In the genomic region with DNA sequence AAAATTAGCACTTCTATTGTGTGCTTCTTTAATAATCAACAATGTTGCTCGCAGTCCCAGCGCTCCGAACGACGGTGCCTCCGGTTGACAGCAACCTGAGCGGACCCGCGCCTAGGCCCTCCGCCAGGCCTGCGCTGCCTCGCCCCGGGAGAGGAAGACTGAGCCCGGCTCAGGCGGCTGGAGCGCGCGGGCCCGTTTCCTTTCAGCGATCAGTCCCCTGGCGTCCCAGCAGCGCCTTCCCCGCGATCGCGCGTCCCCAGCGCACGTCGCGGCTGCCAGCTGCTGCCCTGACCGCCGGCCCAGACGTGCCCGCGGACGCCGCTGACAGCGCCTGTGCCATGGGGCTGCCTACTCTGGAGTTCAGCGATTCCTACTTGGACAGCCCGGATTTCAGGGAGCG, we compare ENCODE assay signal across 11 cellular contexts. TPM values are rescaled to one million over a fixed set of nuclear protein-coding genes. Genes with fewer than 3 reads are reported as not detected.
A peak's percentile ranks its signal among the peaks of the same experiment; 100 is the strongest.
DNase-seq lines count a peak whose midpoint lies in the region; ATAC-seq and TF ChIP-seq lines count a peak whose summit lies in the region.
"Not testable (repeated sequence)": the region's sequence is repeated elsewhere in the genome, so short reads cannot be mapped to it uniquely, and the experiment has no call there.
"Had no signal": no experiment of that assay in that cellular context is flagged by ENCODE, and none has a peak within 500 bp of the region (broad histone marks: within the 10 kb centered on the region; RNA-seq: fewer than 3 reads in every experiment).

No MANE protein-coding gene starts in this region.

- H3K27ac Mint-ChIP-seq in activated naive CD8-positive, alpha-beta T cell treated with anti-CD3 and anti-CD28 coated beads for 36 hours; nephron progenitor cell: not testable (repeated sequence)

- ATAC-seq in foreskin keratinocyte (peak; percentile 58), left ventricle myocardium superior (peak; percentile 64)

- not testable (repeated sequence) for H3K4me1 Mint-ChIP-seq in activated naive CD8-positive, alpha-beta T cell treated with anti-CD3 and anti-CD28 coated beads for 36 hours; nephron progenitor cell

- not testable (repeated sequence) for H3K9me3 ChIP-seq in HUES6 (ENCODE audit: control insufficient read depth, insufficient read depth, low read depth, low read length); spleen

- peaks cover 50% of the 10 kb centered on the region for H3K27me3 Mint-ChIP-seq in activated naive CD8-positive, alpha-beta T cell treated with anti-CD3 and anti-CD28 coated beads for 36 hours
- peaks cover 92% of the 10 kb centered on the region for H3K27me3 Mint-ChIP-seq in nephron progenitor cell (ENCODE audit: low read depth, poor library complexity)

- H3K36me3 ChIP-seq in HUES6 (ENCODE audit: control insufficient read depth, insufficient read depth, low read length); spleen: not testable (repeated sequence)

- H3K27ac ChIP-seq in HUES6 (ENCODE audit: low read depth, low read length); foreskin keratinocyte; spleen: not testable (repeated sequence)

- DNase-seq in Ammon's horn (ENCODE audit: low spot score) (peak; percentile 21), NCI-H748 (lab: John Stamatoyannopoulos, UW; ENCODE audit: unreplicated experiment) (peak; percentile 14), left ventricle myocardium superior (peak; percentile 40), nephron progenitor cell (peak; percentile 59), spleen (peak; percentile 74)
- DNase-seq in activated naive CD8-positive, alpha-beta T cell treated with anti-CD3 and anti-CD28 coated beads for 36 hours, result peak; percentile 14
- DNase-seq in foreskin keratinocyte, result not testable (repeated sequence)

- not testable (repeated sequence) for H3K36me3 Mint-ChIP-seq in activated naive CD8-positive, alpha-beta T cell treated with anti-CD3 and anti-CD28 coated beads for 36 hours; nephron progenitor cell (ENCODE audit: low read depth)

- H3K4me3 Mint-ChIP-seq in activated naive CD8-positive, alpha-beta T cell treated with anti-CD3 and anti-CD28 coated beads for 36 hours; nephron progenitor cell: not testable (repeated sequence)

- not testable (repeated sequence) for TF ChIP-seq POLR2A in spleen (IDR thresholded peaks at IDR 0.05)

- H3K4me3 ChIP-seq in HUES6 (ENCODE audit: low read depth, low read length), result peak overlapping the region; percentile 42
- not testable (repeated sequence) for H3K4me3 ChIP-seq in spleen

- H3K27me3 ChIP-seq in HUES6 (ENCODE audit: control insufficient read depth, insufficient read depth, low read length) (peaks cover 32% of the 10 kb centered on the region), foreskin keratinocyte (peaks cover 31% of the 10 kb centered on the region), spleen (replicated peaks in 1 of 7) (peaks cover 0 to 39% (median 0%) of the 10 kb centered on the region in 7 donors)

- H3K9me3 Mint-ChIP-seq in activated naive CD8-positive, alpha-beta T cell treated with anti-CD3 and anti-CD28 coated beads for 36 hours; nephron progenitor cell: not testable (repeated sequence)

- WGBS in spleen, 5 donors, result 10 to 17% (median 11%) methylated on average over 31 to 40 of the region's 42 CpGs

- not testable (repeated sequence) for TF ChIP-seq CTCF in foreskin keratinocyte (conservative IDR thresholded peaks at IDR 0.05); nephron progenitor cell (IDR thresholded peaks at IDR 0.05); spleen (IDR thresholded peaks at IDR 0.05 in 8 of 11, conservative IDR thresholded peaks at IDR 0.05 in 3 of 11)

- intact Hi-C loops in left ventricle myocardium superior (cut with micrococcal nuclease); spleen (cut with DNase I; ENCODE audit: low total_unique reads): not testable (repeated sequence)

- not testable (repeated sequence) for H3K4me1 ChIP-seq in HUES6 (ENCODE audit: control insufficient read depth, insufficient read depth, low read length); foreskin keratinocyte; spleen

- H3K9ac ChIP-seq in HUES6 (ENCODE audit: low read length), result not testable (repeated sequence)

RNA-seq across cellular contexts. Expression of gene RAB6C, which starts 26.4 kb away (rescaled TPM):
- total RNA-seq in activated naive CD8-positive, alpha-beta T cell treated with anti-CD3 and anti-CD28 coated beads for 36 hours, result not detected
- total RNA-seq in foreskin keratinocyte, result not detected in 2 replicates
- not detected in 2 replicates for polyA plus RNA-seq in foreskin keratinocyte
- total RNA-seq in left ventricle myocardium superior, result 0.25 TPM
- 1 to 10 TPM in 2 of 7 donors, under 1 TPM in 5; 0.46 to 2.0 (median 0.83) TPM for total RNA-seq in spleen
- polyA plus RNA-seq in spleen, result under 1 TPM; 0.15 to 0.29 (median 0.22) TPM
- total RNA-seq: activated T-helper 17 cell treated with anti-CD3 and anti-CD28 coated beads, Interleukin-2, amount 50 U/mL, for 72 hours; MCF 10A; T-helper 2 cell treated with Interferon-gamma antibody and Interleukin-4, amounts not matched to agents 100 ng/mL and 5 ng/mL, for 36 hours had no signal
